Comparison of ENCODE assay signal across 14 cellular contexts in genomic region chr10:63429280-63429679, GRCh38. TPM values are rescaled to one million over a fixed set of nuclear protein-coding genes. Genes with fewer than 3 reads are reported as not detected.
A peak's percentile ranks its signal among the peaks of the same experiment; 100 is the strongest.
DNase-seq lines count a peak whose midpoint lies in the region; FAIRE-seq and TF ChIP-seq lines count a peak whose summit lies in the region.
"Had no signal": no experiment of that assay in that cellular context is flagged by ENCODE, and none has a peak within 500 bp of the region (broad histone marks: within the 10 kb centered on the region; RNA-seq: fewer than 3 reads in every experiment).

No MANE protein-coding gene starts in this region.

- H3K4me3 ChIP-seq in BLaER1 treated with 17β-estradiol and CSF1 and Interleukin-3, amounts not matched to agents 10 nM and 100 nM: no peak overlapping the region
- no peak overlapping the region for H3K4me3 ChIP-seq in mesodermal cell (ENCODE audit: extremely low read depth, insufficient read depth, low read length, poor library complexity, severe bottlenecking)
- H3K4me3 ChIP-seq: gastroesophageal sphincter had no signal

- H3K36me3 ChIP-seq in BLaER1 treated with 17β-estradiol and CSF1 and Interleukin-3, amounts not matched to agents 10 nM and 100 nM: peaks cover 0 to 33% (median 18%) of the 10 kb centered on the region in 11 experiments; a peak in 20 of 22 replicates
- H3K36me3 ChIP-seq in mesodermal cell (ENCODE audit: control insufficient read depth, insufficient read depth, low read length): peaks cover 5% of the 10 kb centered on the region
- H3K36me3 ChIP-seq: gastroesophageal sphincter had no signal

- H3K4me1 Mint-ChIP-seq in endothelial cell (ENCODE audit: unreplicated experiment): peaks cover 35% of the 10 kb centered on the region

- H3K9ac ChIP-seq in BLaER1 treated with 17β-estradiol and CSF1 and Interleukin-3, amounts not matched to agents 10 nM and 100 nM: no peak overlapping the region

- FAIRE-seq in RCC 7860 (lab: Jason Lieb, UNC): no peak
- FAIRE-seq: HTR-8/SVneo had no signal

- 100% methylated on average over 1 of the region's 2 CpGs; no CpG with 5 or more reads in 1 of the 2 experiments for WGBS in mesodermal cell (ENCODE audit: insufficient coverage in 2 of 2), 2 experiments

- no peak overlapping the region for H3K4me3 Mint-ChIP-seq in endothelial cell (ENCODE audit: unreplicated experiment)

- no peaks in the 10 kb centered on the region for H3K9me3 Mint-ChIP-seq in endothelial cell (ENCODE audit: unreplicated experiment)

- no peak overlapping the region for H3K27ac ChIP-seq in BLaER1 treated with 17β-estradiol and CSF1 and Interleukin-3, amounts not matched to agents 10 nM and 100 nM
- H3K27ac ChIP-seq in mesodermal cell (ENCODE audit: low read depth, low read length, severe bottlenecking): peak overlapping the region; percentile 31
- H3K27ac ChIP-seq: gastroesophageal sphincter had no signal

- peak overlapping the region in 10 of 11 experiments; percentile 1 to 77 (median 8); a peak in 11 of 22 replicates for H3K4me2 ChIP-seq in BLaER1 treated with 17β-estradiol and CSF1 and Interleukin-3, amounts not matched to agents 10 nM and 100 nM

- no peaks in the 10 kb centered on the region for H3K36me3 Mint-ChIP-seq in endothelial cell (ENCODE audit: low read depth, unreplicated experiment)

- DNase-seq in RPMI7951 (ENCODE audit: low read depth) (peak; percentile 63), endothelial cell (ENCODE audit: low spot score) (no peak), islet precursor cell (no peak), RCC 7860 (ENCODE audit: low spot score) (no peak), NCI-H1436 (lab: John Stamatoyannopoulos, UW) (no peak)
- DNase-seq in NK-92 treated with Interleukin-12 subunit alpha and Interleukin-12 subunit beta, amount 100 ng/mL, for 24 hours (lab: John Stamatoyannopoulos, UW): no peak
- DNase-seq: NCI-H1092; NCI-H510A; stimulated activated CD4-positive, alpha-beta T cell treated with anti-CD3 and anti-CD28 coated beads, Interleukin-2, amount 100 ng/mL, for 48 hours; stimulated activated naive CD4-positive, alpha-beta T cell treated with Interleukin-2 at 50 U/mL for 16 hours had no signal

- no peaks in the 10 kb centered on the region for H3K27me3 ChIP-seq in BLaER1 treated with 17β-estradiol and CSF1 and Interleukin-3, amounts not matched to agents 10 nM and 100 nM
- H3K27me3 ChIP-seq: gastroesophageal sphincter had no signal

- H3K9me3 ChIP-seq in BLaER1 treated with 17β-estradiol and CSF1 and Interleukin-3, amounts not matched to agents 10 nM and 100 nM (replicated peaks in 1 of 11): peaks cover 0 to 25% (median 14%) of the 10 kb centered on the region in 11 experiments; a peak in 14 of 22 replicates
- no peaks in the 10 kb centered on the region for H3K9me3 ChIP-seq in mesodermal cell (ENCODE audit: control insufficient read depth, low read length)
- H3K9me3 ChIP-seq: gastroesophageal sphincter had no signal

- TF ChIP-seq CTCF in endothelial cell (IDR thresholded peaks at IDR 0.05; ENCODE audit: unreplicated experiment): no peak

- peaks cover 16 to 41% (median 30%) of the 10 kb centered on the region in 10 experiments for H3K4me1 ChIP-seq in BLaER1 treated with 17β-estradiol and CSF1 and Interleukin-3, amounts not matched to agents 10 nM and 100 nM
- peaks cover 21% of the 10 kb centered on the region for H3K4me1 ChIP-seq in mesodermal cell (ENCODE audit: control insufficient read depth, insufficient read depth, low read length, poor library complexity, severe bottlenecking)

- H3K27ac Mint-ChIP-seq in endothelial cell (ENCODE audit: unreplicated experiment): peak overlapping the region; percentile 84

- H4K20me1 ChIP-seq in BLaER1 treated with 17β-estradiol and CSF1 and Interleukin-3, amounts not matched to agents 10 nM and 100 nM: peaks cover 0 to 58% (median 6%) of the 10 kb centered on the region in 11 experiments; a peak in 12 of 22 replicates

- H3K27me3 Mint-ChIP-seq in endothelial cell (ENCODE audit: unreplicated experiment): no peaks in the 10 kb centered on the region

RNA-seq across cellular contexts. Expression of gene JMJD1C, which starts 36.5 kb away (rescaled TPM):
- total RNA-seq in RPMI7951 (2014; rRNA removed; shearing (Covaris generic)): 43.8 and 57.0 TPM in 2 replicates
- 83.7 TPM for total RNA-seq in endothelial cell (ENCODE audit: unreplicated experiment)
- polyA plus RNA-seq in mesodermal cell (2013, experiment 1 of 2): 86.2 TPM
- polyA plus RNA-seq in mesodermal cell (2013, experiment 2 of 2): 91.9 TPM
